In genomic region chr1:221958161-221958562, GRCh38 we compare ENCODE assay signal across 8 cellular contexts.
DNase-seq lines count a peak whose midpoint lies in the region; ATAC-seq, FAIRE-seq and TF ChIP-seq lines count a peak whose summit lies in the region.
"Not testable (repeated sequence)": the region's sequence is repeated elsewhere in the genome, so short reads cannot be mapped to it uniquely, and the experiment has no call there.

No MANE protein-coding gene starts in this region.

- POLR2A ChIA-PET in BJ (lab: Charles Lee); PC-9 (lab: Charles Lee; ENCODE audit: unreplicated experiment): not testable (repeated sequence)

- H3K27me3 Mint-ChIP-seq in astrocyte (ENCODE audit: low read depth, unreplicated experiment); stimulated activated memory B cell treated with anti-CD40 and anti-IgM and Interleukin-4, amounts not matched to agents 10 μg/mL and 1 μg/mL and 100 μg/mL, for 72 hours: not testable (repeated sequence)

- not testable (repeated sequence) for H2AFZ ChIP-seq in PC-9; astrocyte (ENCODE audit: low read depth, low read length)

- peak; percentile 47 for ATAC-seq in esophagus mucosa
- not testable (repeated sequence) for ATAC-seq in stimulated activated memory B cell treated with anti-CD40 and anti-IgM and Interleukin-4, amounts not matched to agents 10 μg/mL and 1 μg/mL and 100 μg/mL, for 72 hours

- H3K27me3 ChIP-seq in BJ (ENCODE audit: control insufficient read depth, insufficient read depth, low read length); PC-9 (ENCODE audit: insufficient read depth, low read depth); astrocyte (ENCODE audit: insufficient read depth, low read length); kidney epithelial cell (ENCODE audit: control insufficient read depth, insufficient read depth, low read length): not testable (repeated sequence)

- peaks cover 43% of the 10 kb centered on the region for H3K4me1 Mint-ChIP-seq in astrocyte (ENCODE audit: low read depth, unreplicated experiment)
- H3K4me1 Mint-ChIP-seq in stimulated activated memory B cell treated with anti-CD40 and anti-IgM and Interleukin-4, amounts not matched to agents 10 μg/mL and 1 μg/mL and 100 μg/mL, for 72 hours, result peaks cover 15% of the 10 kb centered on the region

- H3K4me3 Mint-ChIP-seq in astrocyte (ENCODE audit: unreplicated experiment); stimulated activated memory B cell treated with anti-CD40 and anti-IgM and Interleukin-4, amounts not matched to agents 10 μg/mL and 1 μg/mL and 100 μg/mL, for 72 hours: not testable (repeated sequence)

- FAIRE-seq in astrocyte (lab: Jason Lieb, UNC), result peak; percentile 92

- H3K27ac Mint-ChIP-seq in astrocyte (ENCODE audit: unreplicated experiment), result peak overlapping the region; percentile 97
- H3K27ac Mint-ChIP-seq in stimulated activated memory B cell treated with anti-CD40 and anti-IgM and Interleukin-4, amounts not matched to agents 10 μg/mL and 1 μg/mL and 100 μg/mL, for 72 hours, result peak overlapping the region; percentile 11

- H3K4me3 ChIP-seq in BJ (ENCODE audit: low read depth, low read length); astrocyte (ENCODE audit: insufficient read depth, low read depth, low read length); kidney epithelial cell (ENCODE audit: low read depth, low read length): not testable (repeated sequence)
- H3K4me3 ChIP-seq in PC-9, result 0 out of 2 replicates have a peak overlapping the region, but pooled peaks have one; percentile 11

- not testable (repeated sequence) for H3K9me2 ChIP-seq in PC-9 (ENCODE audit: insufficient read depth)

- H3K36me3 ChIP-seq in BJ (ENCODE audit: control insufficient read depth, insufficient read depth, low read length); astrocyte (ENCODE audit: insufficient read depth, low read length); kidney epithelial cell (ENCODE audit: control insufficient read depth, insufficient read depth, low read length): not testable (repeated sequence)
- H3K36me3 ChIP-seq in PC-9 (ENCODE audit: low read depth), result peaks cover 11% of the 10 kb centered on the region

- peaks cover 12% of the 10 kb centered on the region for H3K9me3 ChIP-seq in PC-9 (ENCODE audit: insufficient read depth, low read depth)
- not testable (repeated sequence) for H3K9me3 ChIP-seq in astrocyte (ENCODE audit: insufficient read depth, low read depth, low read length)

- peaks cover 41% of the 10 kb centered on the region for H3F3A ChIP-seq in PC-9 (ENCODE audit: insufficient read depth, low read depth)

- intact Hi-C loops in PC-9 (cut with micrococcal nuclease; ENCODE audit: unreplicated experiment), result loop anchor here (1.0 to 5.0 kb wide), 8 partner anchors 11 to 481 kb away; partner anchors contain the start of gene DUSP10

- peak; percentile 8 for DNase-seq in BJ (ENCODE audit: low read depth)
- DNase-seq in H4 (ENCODE audit: low spot score), result peak; percentile 35
- peak; percentile 97 for DNase-seq in M059J (ENCODE audit: low read depth)
- peak; percentile 85 to 99 for DNase-seq in PC-9
- peak; percentile 89 for DNase-seq in astrocyte (ENCODE audit: low read depth)
- DNase-seq in kidney epithelial cell (ENCODE audit: low read depth), result peak; percentile 56

- not testable (repeated sequence) for BruUV-seq in PC-9 (replicated peaks; lab: Mats Ljungman, UMichigan)

- peak overlapping the region; percentile 95 for H3K27ac ChIP-seq in PC-9
- H3K27ac ChIP-seq in astrocyte (ENCODE audit: low read depth, low read length), result not testable (repeated sequence)

- TF ChIP-seq CTCF in BJ (IDR thresholded peaks at IDR 0.05; ENCODE audit: insufficient read depth, low read depth, low read length); PC-9 (conservative IDR thresholded peaks at IDR 0.05); astrocyte (IDR thresholded peaks at IDR 0.05; ENCODE audit: insufficient read depth, low read depth, low read length); kidney epithelial cell (IDR thresholded peaks at IDR 0.05; ENCODE audit: insufficient read depth, low read length, poor library complexity, severe bottlenecking): not testable (repeated sequence)

- peak overlapping the region; percentile 62 for H3K4me2 ChIP-seq in PC-9
- H3K4me2 ChIP-seq in astrocyte (ENCODE audit: low read length), result not testable (repeated sequence)

- not testable (repeated sequence) for H3K9ac ChIP-seq in astrocyte (ENCODE audit: low read length)

- peaks cover 32% of the 10 kb centered on the region for H3K9me3 Mint-ChIP-seq in astrocyte (ENCODE audit: unreplicated experiment)
- H3K9me3 Mint-ChIP-seq in stimulated activated memory B cell treated with anti-CD40 and anti-IgM and Interleukin-4, amounts not matched to agents 10 μg/mL and 1 μg/mL and 100 μg/mL, for 72 hours, result not testable (repeated sequence)

- not testable (repeated sequence) for H4K20me1 ChIP-seq in PC-9 (ENCODE audit: insufficient read depth); astrocyte (ENCODE audit: insufficient read depth, low read length)

- CTCF ChIA-PET in BJ (lab: Yijun Ruan, JAX); PC-9 (lab: Charles Lee): not testable (repeated sequence)

- H3K4me1 ChIP-seq in PC-9 (replicated peaks; ENCODE audit: insufficient read depth) (peaks cover 61% of the 10 kb centered on the region), astrocyte (ENCODE audit: insufficient read depth, low read length) (peaks cover 11% of the 10 kb centered on the region)

- H3K79me2 ChIP-seq in PC-9 (ENCODE audit: low read depth); astrocyte (ENCODE audit: insufficient read depth, low read length): not testable (repeated sequence)

- not testable (repeated sequence) for H3K36me3 Mint-ChIP-seq in astrocyte (ENCODE audit: low read depth, unreplicated experiment); stimulated activated memory B cell treated with anti-CD40 and anti-IgM and Interleukin-4, amounts not matched to agents 10 μg/mL and 1 μg/mL and 100 μg/mL, for 72 hours

Comparison
In these comparisons a context has a peak if more than half of its experiments do, and no peak if none do; other contexts are left out.
1. DNase-seq: peak in every context shown above with its lines; median percentile 97 in M059J; 92 in PC-9; 89 in astrocyte; 56 in kidney epithelial cell; 35 in H4; 8 in BJ.